ENCODE assay signal across 8 cellular contexts in the genomic region with DNA sequence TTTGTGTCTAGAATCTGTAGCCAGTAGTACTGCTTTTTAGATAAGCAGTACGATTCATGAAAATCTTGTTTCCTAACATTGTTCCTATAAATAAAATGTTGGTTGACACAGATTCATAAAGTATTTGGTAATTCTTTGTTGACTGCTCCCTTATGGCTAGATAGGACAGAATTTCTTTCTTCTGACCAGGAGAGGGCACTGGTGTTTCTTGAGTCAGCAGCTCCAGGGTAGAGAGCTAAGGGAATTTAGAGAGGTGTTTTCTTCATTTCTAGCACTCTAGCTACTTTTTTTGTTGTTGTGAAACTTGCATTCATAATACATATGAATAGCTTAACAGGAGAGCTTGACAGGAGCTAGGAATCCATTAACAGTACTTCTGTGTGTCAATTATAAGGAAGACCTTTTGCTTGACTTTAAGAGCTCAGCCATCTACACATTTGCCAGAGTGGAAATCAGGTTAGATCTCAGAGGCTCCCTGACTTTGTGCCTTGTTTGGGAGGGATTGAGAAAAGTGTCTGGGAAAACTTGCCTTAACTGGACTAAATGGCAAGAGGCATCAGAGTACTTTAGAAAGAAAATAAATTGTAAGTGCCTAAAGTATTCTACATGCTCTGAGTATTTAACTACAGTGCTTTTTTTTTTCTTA.
A peak's percentile ranks its signal among the peaks of the same experiment; 100 is the strongest.
DNase-seq lines count a peak whose midpoint lies in the region; ATAC-seq and TF ChIP-seq lines count a peak whose summit lies in the region.

No MANE protein-coding gene starts in this region.

- no peaks in the 10 kb centered on the region for H3F3A ChIP-seq in smooth muscle cell (ENCODE audit: low read depth)

- DNase-seq in DMS 273 treated with DMSO at 0.1 percent for 48 hours (lab: John Stamatoyannopoulos, UW) (peak; percentile 9), NCI-H748 (lab: John Stamatoyannopoulos, UW; ENCODE audit: unreplicated experiment) (peak; percentile 65), fibroblast of gingiva (ENCODE audit: low read depth) (peak; percentile 0), smooth muscle cell (lab: John Stamatoyannopoulos, UW; ENCODE audit: unreplicated experiment) (no peak), transverse colon (no peak)
- DNase-seq in activated naive CD4-positive, alpha-beta T cell treated with Interleukin-2 at 50 U/mL for 16 hours, result no peak

- 44% methylated on average over 1 of the region's 1 CpG for WGBS in smooth muscle cell (ENCODE audit: low lambda C conversion rate)
- 18 to 23% methylated on average over 1 of the region's 1 CpG for WGBS in transverse colon (ENCODE audit: low coverage in 1 of 2), 2 donors

- H4K20me1 ChIP-seq in smooth muscle cell (ENCODE audit: low read depth), result no peaks in the 10 kb centered on the region

- H3K4me1 ChIP-seq in smooth muscle cell (ENCODE audit: low read depth), result no peaks in the 10 kb centered on the region
- H3K4me1 ChIP-seq in transverse colon, result no peaks in the 10 kb centered on the region

- H3K36me3 ChIP-seq in smooth muscle cell (ENCODE audit: low read depth) (no peaks in the 10 kb centered on the region), transverse colon (no peaks in the 10 kb centered on the region)

- H3K9me3 ChIP-seq in smooth muscle cell (replicated peaks; ENCODE audit: low read depth), result peaks cover 6% of the 10 kb centered on the region
- H3K9me3 ChIP-seq in transverse colon, result no peaks in the 10 kb centered on the region

- no peaks in the 10 kb centered on the region for H3K79me2 ChIP-seq in smooth muscle cell (ENCODE audit: low read depth)

- H3K27me3 ChIP-seq in smooth muscle cell (ENCODE audit: low read depth) (no peaks in the 10 kb centered on the region), transverse colon (no peaks in the 10 kb centered on the region)

- no peak overlapping the region for H3K4me3 ChIP-seq in smooth muscle cell
- no peak overlapping the region for H3K4me3 ChIP-seq in transverse colon

- intact Hi-C loops in transverse colon (cut with DNase I; ENCODE audit: low total_unique reads), result no loop called here

- TF ChIP-seq EP300 in transverse colon (IDR thresholded peaks at IDR 0.05; ENCODE audit: low read depth), result no peak

- no peak overlapping the region for H3K9ac ChIP-seq in smooth muscle cell (ENCODE audit: low read depth)

- no peak overlapping the region for H2AFZ ChIP-seq in smooth muscle cell (ENCODE audit: low read depth)

- peak; percentile 78 for ATAC-seq in GM21360 (IDR thresholded peaks at IDR 0.05; ENCODE audit: unreplicated experiment)
- no peak for ATAC-seq in GM18519 (IDR thresholded peaks at IDR 0.05; ENCODE audit: low FRiP score, unreplicated experiment)

- TF ChIP-seq POLR2A in transverse colon (IDR thresholded peaks at IDR 0.05), result no peak

- in situ Hi-C loops in transverse colon (cut with MboI; ENCODE audit: low pct_ligation_motif_present in 1 of 4, low pct_unique_long_range_greater_than_20kb in 1 of 4, low sequenced_read_pairs in 3 of 4), result no loop called here

- no peak overlapping the region for H3K4me2 ChIP-seq in smooth muscle cell

- no peak for TF ChIP-seq CTCF in smooth muscle cell (IDR thresholded peaks at IDR 0.05; ENCODE audit: borderline replicate concordance, insufficient read depth, poor library complexity, severe bottlenecking)
- TF ChIP-seq CTCF in transverse colon (IDR thresholded peaks at IDR 0.05), result peak in 2 of 5 experiments; percentile 3 to 30

- H3K27ac ChIP-seq in smooth muscle cell (ENCODE audit: low read depth) (no peak overlapping the region), transverse colon (no peak overlapping the region)

Comparison
In these comparisons a context has a peak if more than half of its experiments do, and no peak if none do; other contexts are left out.
1. DNase-seq: peak in DMS 273 treated with DMSO at 0.1 percent for 48 hours (single experiment), NCI-H748 (single experiment) and fibroblast of gingiva (single experiment); none in smooth muscle cell (single experiment), activated naive CD4-positive, alpha-beta T cell treated with Interleukin-2 at 50 U/mL for 16 hours (single experiment) and transverse colon (single experiment).